Comparison of ENCODE assay signal across 1 cellular context in the genomic region with DNA sequence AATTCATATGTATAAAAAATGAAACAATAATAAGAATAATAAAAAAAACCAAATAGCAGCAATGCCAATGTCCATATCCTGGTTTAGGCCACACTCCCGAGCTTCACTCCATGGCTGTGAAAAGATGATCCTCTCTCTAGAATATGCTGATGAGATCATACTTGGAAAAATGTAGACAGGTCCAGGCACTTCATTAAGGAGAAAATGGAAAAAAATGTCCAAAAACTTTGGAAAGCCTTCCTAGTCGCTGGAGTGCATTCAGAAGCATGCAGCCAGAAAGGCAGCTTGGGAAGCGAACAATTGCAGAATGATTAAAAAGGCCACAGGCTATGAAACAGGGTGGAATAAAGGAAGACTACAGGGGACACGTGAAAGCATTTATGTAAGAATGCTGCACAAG.
TF ChIP-seq lines count a peak whose summit lies in the region.

No MANE protein-coding gene starts in this region.

TF ChIP-seq in SK-N-SH treated with all-trans-retinoic acid at 6 μM for 48 hours, 23 proteins besides CTCF, POLR2A, EP300 and RAD21 (continued from another document):
- no peak for TF ChIP-seq SNAI2 (CRISPR knock-in tag; IDR thresholded peaks at IDR 0.05)
